Comparison of ENCODE assay signal across 8 cellular contexts in genomic region chr5:142357469-142358090, GRCh38. TPM values are rescaled to one million over a fixed set of nuclear protein-coding genes. Genes with fewer than 3 reads are reported as not detected.
A peak's percentile ranks its signal among the peaks of the same experiment; 100 is the strongest.
DNase-seq lines count a peak whose midpoint lies in the region; TF ChIP-seq lines count a peak whose summit lies in the region.

No MANE protein-coding gene starts in this region.

- H3K4me1 Mint-ChIP-seq in Calu3 (ENCODE audit: low read depth, unreplicated experiment) (peaks cover 60% of the 10 kb centered on the region), endothelial cell (ENCODE audit: unreplicated experiment) (peaks cover 36% of the 10 kb centered on the region)

- peak overlapping the region; percentile 93 for H2AFZ ChIP-seq in neuron (ENCODE audit: low read depth, low read length)

- H3K4me1 ChIP-seq in Peyer's patch (peaks cover 0 to 17% (median 11%) of the 10 kb centered on the region in 4 donors), neuron (ENCODE audit: insufficient read depth, low read length) (peaks cover 19% of the 10 kb centered on the region)

- H3K27me3 ChIP-seq in Peyer's patch (no peaks in the 10 kb centered on the region), neuron (ENCODE audit: insufficient read depth, low read length) (no peaks in the 10 kb centered on the region)

- no peaks in the 10 kb centered on the region for H3K9me3 Mint-ChIP-seq in Calu3 (ENCODE audit: low read depth, unreplicated experiment)
- no peaks in the 10 kb centered on the region for H3K9me3 Mint-ChIP-seq in endothelial cell (ENCODE audit: unreplicated experiment)

- peak overlapping the region; percentile 76 for H3K4me3 Mint-ChIP-seq in Calu3 (ENCODE audit: low read depth, unreplicated experiment)
- H3K4me3 Mint-ChIP-seq in endothelial cell (ENCODE audit: unreplicated experiment) = peak overlapping the region; percentile 82

- peak overlapping the region; percentile 76 to 91 (median 90) for H3K27ac ChIP-seq in Peyer's patch

- H3K4me3 ChIP-seq in Peyer's patch (peak overlapping the region; percentile 62 to 74 (median 72)), neuron (ENCODE audit: low read length) (peak overlapping the region; percentile 59)

- TF ChIP-seq POLR2A in Peyer's patch (IDR thresholded peaks at IDR 0.05) = no peak

- CTCF ChIA-PET in Calu3 (lab: Charles Lee) = interaction anchor here (0.6 to 1.5 kb wide), 3 partner anchors 122 to 142 kb away, joined by 3 to 5 read pairs (median 3); no protein-coding TSS in a partner anchor

- H3K36me3 ChIP-seq in Peyer's patch = no peaks in the 10 kb centered on the region
- no peaks in the 10 kb centered on the region for H3K36me3 ChIP-seq in neuron (ENCODE audit: insufficient read depth, low read length)

- H3K9me3 ChIP-seq in Peyer's patch (no peaks in the 10 kb centered on the region), neuron (ENCODE audit: low read length) (no peaks in the 10 kb centered on the region)

- BruUV-seq in Calu3 (replicated peaks; lab: Mats Ljungman, UMichigan) = TSS peak; percentile 79

- H3K36me3 Mint-ChIP-seq in Calu3 (ENCODE audit: insufficient read depth, unreplicated experiment) (peaks cover 34% of the 10 kb centered on the region), endothelial cell (ENCODE audit: low read depth, unreplicated experiment) (no peaks in the 10 kb centered on the region)

- DNase-seq in Calu3 = no peak
- DNase-seq in Peyer's patch = peak in 1 of 3 donors; percentile 51
- no peak for DNase-seq in endothelial cell (ENCODE audit: low spot score)
- no peak for DNase-seq in NCI-H2171 (lab: John Stamatoyannopoulos, UW)
- no peak for DNase-seq in NCI-H774 (lab: John Stamatoyannopoulos, UW)
- no peak for DNase-seq in posterior cingulate gyrus
- no peak for DNase-seq in GM10266 (ENCODE audit: extremely low spot score)

- H3K27me3 Mint-ChIP-seq in Calu3 (ENCODE audit: unreplicated experiment) (no peaks in the 10 kb centered on the region), endothelial cell (ENCODE audit: unreplicated experiment) (peaks cover 3% of the 10 kb centered on the region)

- peak overlapping the region; percentile 82 for H3K27ac Mint-ChIP-seq in Calu3 (ENCODE audit: unreplicated experiment)
- peak overlapping the region; percentile 87 for H3K27ac Mint-ChIP-seq in endothelial cell (ENCODE audit: unreplicated experiment)

- intact Hi-C loops in Calu3 (cut with micrococcal nuclease; ENCODE audit: unreplicated experiment) = no loop called here
- intact Hi-C loops in posterior cingulate gyrus (cut with DNase I) = loop anchor here (10.0 kb wide), 1 partner anchor 187 kb away; no protein-coding TSS in a partner anchor

- TF ChIP-seq CTCF in Calu3 (IDR thresholded peaks at IDR 0.05; ENCODE audit: unreplicated experiment) (no peak), Peyer's patch (IDR thresholded peaks at IDR 0.05) (no peak), endothelial cell (IDR thresholded peaks at IDR 0.05; ENCODE audit: unreplicated experiment) (no peak), GM10266 (IDR thresholded peaks at IDR 0.05; ENCODE audit: control insufficient read depth, insufficient read depth, low read depth, missing control alignments) (no peak)

RNA-seq across cellular contexts. Expression of gene SPRY4, which starts 32.8 kb away (rescaled TPM):
- 23.6 and 29.4 TPM in 2 replicates for total RNA-seq in Calu3 (2022)
- total RNA-seq in Peyer's patch = 10 to 100 TPM; 17.5 to 43.3 (median 31.5) TPM
- total RNA-seq in endothelial cell (ENCODE audit: unreplicated experiment) = 74.2 TPM
